In the genomic region with DNA sequence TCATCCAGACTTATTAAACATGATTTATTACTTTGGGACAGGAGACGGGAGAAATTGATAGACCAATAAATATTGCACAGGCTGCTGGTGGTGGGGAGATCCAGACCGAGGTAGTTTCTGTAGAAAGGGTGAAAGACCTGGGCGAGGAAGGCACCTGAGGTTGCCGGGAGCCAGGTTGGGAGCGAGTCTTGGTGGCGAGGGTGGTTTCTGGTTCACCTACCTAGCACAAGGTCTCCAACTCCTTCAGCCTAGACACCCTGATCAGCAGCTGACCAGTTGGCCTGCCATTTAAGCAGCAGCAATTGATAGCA, we compare ENCODE assay signal across 1 cellular context.
TF ChIP-seq lines count a peak whose summit lies in the region.

No MANE protein-coding gene starts in this region.

TF ChIP-seq in GM23338, 12 proteins besides CTCF, POLR2A, EP300 and RAD21 (continued from another document):
- TF ChIP-seq ZNF462 (CRISPR knock-in tag; IDR thresholded peaks at IDR 0.05) (no peak), POLR2AphosphoS5 (IDR thresholded peaks at IDR 0.05; ENCODE audit: low read depth) (no peak), ZNF331 (CRISPR knock-in tag; IDR thresholded peaks at IDR 0.05; ENCODE audit: low read depth) (no peak), ZNF114 (CRISPR knock-in tag; IDR thresholded peaks at IDR 0.05) (no peak), JUNB (IDR thresholded peaks at IDR 0.05; ENCODE audit: unreplicated experiment) (no peak)
